1 cellular context compared by ENCODE assay signal in the genomic region with DNA sequence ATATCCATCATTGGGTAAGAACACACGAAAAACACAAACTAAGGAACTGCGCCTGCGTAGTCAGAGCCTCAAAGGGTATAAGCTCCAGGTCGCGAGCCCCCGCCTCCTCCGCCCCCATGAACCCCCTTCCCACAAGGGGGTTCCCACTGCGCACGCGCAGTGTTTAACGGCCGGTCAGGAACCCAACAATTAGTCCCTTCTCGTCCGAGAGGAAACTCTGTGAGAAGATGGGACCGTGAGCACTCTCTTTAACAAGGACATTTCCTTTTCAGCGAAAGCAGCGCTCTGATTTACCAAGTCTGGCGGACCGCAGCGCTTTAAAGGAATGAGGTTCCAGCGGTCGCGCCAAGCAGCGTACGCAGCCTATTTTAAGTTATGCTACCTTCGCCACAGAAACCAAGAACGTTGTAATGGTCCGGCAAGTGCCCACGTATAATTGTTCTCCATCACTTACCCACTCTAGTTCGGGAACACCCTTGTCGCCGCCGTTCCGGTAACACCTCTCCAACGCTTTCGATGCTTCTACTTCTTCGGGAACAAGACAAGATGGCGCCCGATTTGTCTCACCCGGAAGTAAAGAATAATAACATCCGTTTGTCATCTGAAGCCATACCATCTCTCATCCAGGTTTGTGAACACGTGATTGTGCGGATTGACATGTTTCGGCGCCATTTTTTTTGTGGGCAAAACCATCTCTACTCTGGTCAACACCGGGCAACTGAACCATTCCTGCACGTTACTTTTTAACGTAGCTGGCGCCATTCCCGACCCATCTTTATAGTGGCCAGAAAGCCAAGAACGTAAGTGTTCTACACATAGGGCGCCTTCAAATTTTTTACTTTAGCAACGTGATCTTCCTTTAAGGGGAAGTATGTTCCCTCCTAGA.
TF ChIP-seq lines count a peak whose summit lies in the region.

A gene with protein sequence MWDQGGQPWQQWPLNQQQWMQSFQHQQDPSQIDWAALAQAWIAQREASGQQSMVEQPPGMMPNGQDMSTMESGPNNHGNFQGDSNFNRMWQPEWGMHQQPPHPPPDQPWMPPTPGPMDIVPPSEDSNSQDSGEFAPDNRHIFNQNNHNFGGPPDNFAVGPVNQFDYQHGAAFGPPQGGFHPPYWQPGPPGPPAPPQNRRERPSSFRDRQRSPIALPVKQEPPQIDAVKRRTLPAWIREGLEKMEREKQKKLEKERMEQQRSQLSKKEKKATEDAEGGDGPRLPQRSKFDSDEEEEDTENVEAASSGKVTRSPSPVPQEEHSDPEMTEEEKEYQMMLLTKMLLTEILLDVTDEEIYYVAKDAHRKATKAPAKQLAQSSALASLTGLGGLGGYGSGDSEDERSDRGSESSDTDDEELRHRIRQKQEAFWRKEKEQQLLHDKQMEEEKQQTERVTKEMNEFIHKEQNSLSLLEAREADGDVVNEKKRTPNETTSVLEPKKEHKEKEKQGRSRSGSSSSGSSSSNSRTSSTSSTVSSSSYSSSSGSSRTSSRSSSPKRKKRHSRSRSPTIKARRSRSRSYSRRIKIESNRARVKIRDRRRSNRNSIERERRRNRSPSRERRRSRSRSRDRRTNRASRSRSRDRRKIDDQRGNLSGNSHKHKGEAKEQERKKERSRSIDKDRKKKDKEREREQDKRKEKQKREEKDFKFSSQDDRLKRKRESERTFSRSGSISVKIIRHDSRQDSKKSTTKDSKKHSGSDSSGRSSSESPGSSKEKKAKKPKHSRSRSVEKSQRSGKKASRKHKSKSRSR (minus strand): TSS at position 548 of the 886 bp plus-strand sequence. CDS start 10,649 bp downstream, outside the sequence.

TF ChIP-seq in K562, 482 proteins besides CTCF, POLR2A, EP300 and RAD21 (continued from another document and continues in another):
- TF ChIP-seq, protein P1, sequence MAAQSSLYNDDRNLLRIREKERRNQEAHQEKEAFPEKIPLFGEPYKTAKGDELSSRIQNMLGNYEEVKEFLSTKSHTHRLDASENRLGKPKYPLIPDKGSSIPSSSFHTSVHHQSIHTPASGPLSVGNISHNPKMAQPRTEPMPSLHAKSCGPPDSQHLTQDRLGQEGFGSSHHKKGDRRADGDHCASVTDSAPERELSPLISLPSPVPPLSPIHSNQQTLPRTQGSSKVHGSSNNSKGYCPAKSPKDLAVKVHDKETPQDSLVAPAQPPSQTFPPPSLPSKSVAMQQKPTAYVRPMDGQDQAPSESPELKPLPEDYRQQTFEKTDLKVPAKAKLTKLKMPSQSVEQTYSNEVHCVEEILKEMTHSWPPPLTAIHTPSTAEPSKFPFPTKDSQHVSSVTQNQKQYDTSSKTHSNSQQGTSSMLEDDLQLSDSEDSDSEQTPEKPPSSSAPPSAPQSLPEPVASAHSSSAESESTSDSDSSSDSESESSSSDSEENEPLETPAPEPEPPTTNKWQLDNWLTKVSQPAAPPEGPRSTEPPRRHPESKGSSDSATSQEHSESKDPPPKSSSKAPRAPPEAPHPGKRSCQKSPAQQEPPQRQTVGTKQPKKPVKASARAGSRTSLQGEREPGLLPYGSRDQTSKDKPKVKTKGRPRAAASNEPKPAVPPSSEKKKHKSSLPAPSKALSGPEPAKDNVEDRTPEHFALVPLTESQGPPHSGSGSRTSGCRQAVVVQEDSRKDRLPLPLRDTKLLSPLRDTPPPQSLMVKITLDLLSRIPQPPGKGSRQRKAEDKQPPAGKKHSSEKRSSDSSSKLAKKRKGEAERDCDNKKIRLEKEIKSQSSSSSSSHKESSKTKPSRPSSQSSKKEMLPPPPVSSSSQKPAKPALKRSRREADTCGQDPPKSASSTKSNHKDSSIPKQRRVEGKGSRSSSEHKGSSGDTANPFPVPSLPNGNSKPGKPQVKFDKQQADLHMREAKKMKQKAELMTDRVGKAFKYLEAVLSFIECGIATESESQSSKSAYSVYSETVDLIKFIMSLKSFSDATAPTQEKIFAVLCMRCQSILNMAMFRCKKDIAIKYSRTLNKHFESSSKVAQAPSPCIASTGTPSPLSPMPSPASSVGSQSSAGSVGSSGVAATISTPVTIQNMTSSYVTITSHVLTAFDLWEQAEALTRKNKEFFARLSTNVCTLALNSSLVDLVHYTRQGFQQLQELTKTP (IDR thresholded peaks at IDR 0.05; ENCODE audit: low read depth in 1 of 2, partially characterized antibody in 2 of 2) = peak in 1 of 2 experiments; percentile 6
- TF ChIP-seq STAT5A (IDR thresholded peaks at IDR 0.05; ENCODE audit: borderline replicate concordance, low read length) (no peak), MYNN (IDR thresholded peaks at IDR 0.05) (no peak), MYNN (CRISPR knock-in tag; IDR thresholded peaks at IDR 0.05) (no peak), ZNF282 (CRISPR knock-in tag; IDR thresholded peaks at IDR 0.05) (no peak), SP1 (CRISPR knock-in tag; IDR thresholded peaks at IDR 0.05) (peak; percentile 64; the same call in 1 of the 2 replicates), CEBPB (tag; IDR thresholded peaks at IDR 0.05) (no peak), ZNF408 (CRISPR knock-in tag; IDR thresholded peaks at IDR 0.05; ENCODE audit: low read depth) (no peak), ZNF140 (CRISPR knock-in tag; IDR thresholded peaks at IDR 0.05) (no peak), NONO (IDR thresholded peaks at IDR 0.05; ENCODE audit: low read depth in 2 of 2, low read length in 1 of 2) (no peak), SAFB (IDR thresholded peaks at IDR 0.05; ENCODE audit: borderline replicate concordance, low read depth, low read length) (no peak), GTF2A2 (tag; IDR thresholded peaks at IDR 0.05) (no peak), NFIC (IDR thresholded peaks at IDR 0.05) (peak; percentile 60; the same call in 1 of the 2 replicates), ZNF212 (CRISPR knock-in tag; IDR thresholded peaks at IDR 0.05) (no peak), ZNF24 (IDR thresholded peaks at IDR 0.05) (0 out of 2 replicates have a peak, but pooled peaks have one; percentile 27), ZFP36 (IDR thresholded peaks at IDR 0.05; ENCODE audit: low read depth, low read length, partially characterized antibody) (no peak), PHF8 (IDR thresholded peaks at IDR 0.05; ENCODE audit: borderline replicate concordance, low read length) (peak; percentile 77), RFX1 (IDR thresholded peaks at IDR 0.05) (no peak), CBFB (CRISPR knock-in tag; IDR thresholded peaks at IDR 0.05) (no peak), GABPB2 (CRISPR knock-in tag; conservative IDR thresholded peaks at IDR 0.05) (no peak), CXXC5 (CRISPR knock-in tag; IDR thresholded peaks at IDR 0.05) (peak; percentile 85), XRCC4 (IDR thresholded peaks at IDR 0.05; ENCODE audit: extremely low read depth, insufficient read depth, insufficient read length) (no peak), SETDB1 (IDR thresholded peaks at IDR 0.05; ENCODE audit: low read length) (no peak), SIN3A (IDR thresholded peaks at IDR 0.05; ENCODE audit: borderline replicate concordance in 2 of 2, control insufficient read depth in 1 of 2, low read depth in 2 of 2, low read length in 2 of 2) (0 out of 4 replicates have a peak, but pooled peaks of 1 of the 2 experiments have one; percentile 31), RBBP5 (IDR thresholded peaks at IDR 0.05; ENCODE audit: borderline replicate concordance, insufficient read depth, low read length, poor library complexity, severe bottlenecking) (peak; percentile 78), GTF2F1 (IDR thresholded peaks at IDR 0.05; ENCODE audit: low read depth, low read length) (no peak), POLR2B (IDR thresholded peaks at IDR 0.05; ENCODE audit: low read depth, partially characterized antibody) (peak; percentile 90), PHF21A (IDR thresholded peaks at IDR 0.05; ENCODE audit: borderline replicate concordance, low read depth) (no peak), HDAC1 (IDR thresholded peaks at IDR 0.05) (peak in 1 of 2 experiments; percentile 32; a peak in 1 of 4 replicates), CHD4 (IDR thresholded peaks at IDR 0.05; ENCODE audit: insufficient read depth, insufficient replicate concordance, low read depth, low read length, poor library complexity, severe bottlenecking) (no peak), FOXK2 (conservative IDR thresholded peaks at IDR 0.05 in 1 of 2, IDR thresholded peaks at IDR 0.05 in 1 of 2; ENCODE audit: low read depth in 2 of 2) (peak; percentile 95 to 96), ZNF239 (CRISPR knock-in tag; IDR thresholded peaks at IDR 0.05) (no peak), NFATC3 (IDR thresholded peaks at IDR 0.05) (no peak), HIVEP1 (CRISPR knock-in tag; IDR thresholded peaks at IDR 0.05) (no peak)
- TF ChIP-seq, protein P2, sequence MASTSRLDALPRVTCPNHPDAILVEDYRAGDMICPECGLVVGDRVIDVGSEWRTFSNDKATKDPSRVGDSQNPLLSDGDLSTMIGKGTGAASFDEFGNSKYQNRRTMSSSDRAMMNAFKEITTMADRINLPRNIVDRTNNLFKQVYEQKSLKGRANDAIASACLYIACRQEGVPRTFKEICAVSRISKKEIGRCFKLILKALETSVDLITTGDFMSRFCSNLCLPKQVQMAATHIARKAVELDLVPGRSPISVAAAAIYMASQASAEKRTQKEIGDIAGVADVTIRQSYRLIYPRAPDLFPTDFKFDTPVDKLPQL (IDR thresholded peaks at IDR 0.05; ENCODE audit: extremely low read depth, insufficient read length) = no peak
- TF ChIP-seq, protein P3, sequence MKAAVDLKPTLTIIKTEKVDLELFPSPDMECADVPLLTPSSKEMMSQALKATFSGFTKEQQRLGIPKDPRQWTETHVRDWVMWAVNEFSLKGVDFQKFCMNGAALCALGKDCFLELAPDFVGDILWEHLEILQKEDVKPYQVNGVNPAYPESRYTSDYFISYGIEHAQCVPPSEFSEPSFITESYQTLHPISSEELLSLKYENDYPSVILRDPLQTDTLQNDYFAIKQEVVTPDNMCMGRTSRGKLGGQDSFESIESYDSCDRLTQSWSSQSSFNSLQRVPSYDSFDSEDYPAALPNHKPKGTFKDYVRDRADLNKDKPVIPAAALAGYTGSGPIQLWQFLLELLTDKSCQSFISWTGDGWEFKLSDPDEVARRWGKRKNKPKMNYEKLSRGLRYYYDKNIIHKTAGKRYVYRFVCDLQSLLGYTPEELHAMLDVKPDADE (conservative IDR thresholded peaks at IDR 0.05; ENCODE audit: control insufficient read depth, low read depth, low read length) = 0 out of 2 replicates have a peak, but pooled peaks have one; percentile 41
- TF ChIP-seq, protein P4, sequence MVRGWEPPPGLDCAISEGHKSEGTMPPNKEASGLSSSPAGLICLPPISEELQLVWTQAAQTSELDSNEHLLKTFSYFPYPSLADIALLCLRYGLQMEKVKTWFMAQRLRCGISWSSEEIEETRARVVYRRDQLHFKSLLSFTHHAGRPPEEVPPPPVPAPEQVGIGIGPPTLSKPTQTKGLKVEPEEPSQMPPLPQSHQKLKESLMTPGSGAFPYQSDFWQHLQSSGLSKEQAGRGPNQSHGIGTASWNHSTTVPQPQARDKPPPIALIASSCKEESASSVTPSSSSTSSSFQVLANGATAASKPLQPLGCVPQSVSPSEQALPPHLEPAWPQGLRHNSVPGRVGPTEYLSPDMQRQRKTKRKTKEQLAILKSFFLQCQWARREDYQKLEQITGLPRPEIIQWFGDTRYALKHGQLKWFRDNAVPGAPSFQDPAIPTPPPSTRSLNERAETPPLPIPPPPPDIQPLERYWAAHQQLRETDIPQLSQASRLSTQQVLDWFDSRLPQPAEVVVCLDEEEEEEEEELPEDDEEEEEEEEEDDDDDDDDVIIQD (CRISPR knock-in tag; IDR thresholded peaks at IDR 0.05) = no peak
- TF ChIP-seq, protein P5, sequence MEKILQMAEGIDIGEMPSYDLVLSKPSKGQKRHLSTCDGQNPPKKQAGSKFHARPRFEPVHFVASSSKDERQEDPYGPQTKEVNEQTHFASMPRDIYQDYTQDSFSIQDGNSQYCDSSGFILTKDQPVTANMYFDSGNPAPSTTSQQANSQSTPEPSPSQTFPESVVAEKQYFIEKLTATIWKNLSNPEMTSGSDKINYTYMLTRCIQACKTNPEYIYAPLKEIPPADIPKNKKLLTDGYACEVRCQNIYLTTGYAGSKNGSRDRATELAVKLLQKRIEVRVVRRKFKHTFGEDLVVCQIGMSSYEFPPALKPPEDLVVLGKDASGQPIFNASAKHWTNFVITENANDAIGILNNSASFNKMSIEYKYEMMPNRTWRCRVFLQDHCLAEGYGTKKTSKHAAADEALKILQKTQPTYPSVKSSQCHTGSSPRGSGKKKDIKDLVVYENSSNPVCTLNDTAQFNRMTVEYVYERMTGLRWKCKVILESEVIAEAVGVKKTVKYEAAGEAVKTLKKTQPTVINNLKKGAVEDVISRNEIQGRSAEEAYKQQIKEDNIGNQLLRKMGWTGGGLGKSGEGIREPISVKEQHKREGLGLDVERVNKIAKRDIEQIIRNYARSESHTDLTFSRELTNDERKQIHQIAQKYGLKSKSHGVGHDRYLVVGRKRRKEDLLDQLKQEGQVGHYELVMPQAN (IDR thresholded peaks at IDR 0.05; ENCODE audit: borderline replicate concordance) = no peak; the same call in 1 of the 2 replicates
- TF ChIP-seq, protein P6, sequence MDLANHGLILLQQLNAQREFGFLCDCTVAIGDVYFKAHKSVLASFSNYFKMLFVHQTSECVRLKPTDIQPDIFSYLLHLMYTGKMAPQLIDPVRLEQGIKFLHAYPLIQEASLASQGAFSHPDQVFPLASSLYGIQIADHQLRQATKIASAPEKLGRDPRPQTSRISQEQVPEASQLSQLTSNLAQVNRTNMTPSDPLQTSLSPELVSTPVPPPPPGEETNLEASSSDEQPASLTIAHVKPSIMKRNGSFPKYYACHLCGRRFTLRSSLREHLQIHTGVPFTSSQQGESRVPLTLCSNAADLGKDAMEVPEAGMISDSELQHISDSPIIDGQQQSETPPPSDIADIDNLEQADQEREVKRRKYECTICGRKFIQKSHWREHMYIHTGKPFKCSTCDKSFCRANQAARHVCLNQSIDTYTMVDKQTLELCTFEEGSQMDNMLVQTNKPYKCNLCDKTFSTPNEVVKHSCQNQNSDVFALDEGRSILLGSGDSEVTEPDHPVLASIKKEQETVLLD (IDR thresholded peaks at IDR 0.05) = peak; percentile 95
- TF ChIP-seq, protein P7, sequence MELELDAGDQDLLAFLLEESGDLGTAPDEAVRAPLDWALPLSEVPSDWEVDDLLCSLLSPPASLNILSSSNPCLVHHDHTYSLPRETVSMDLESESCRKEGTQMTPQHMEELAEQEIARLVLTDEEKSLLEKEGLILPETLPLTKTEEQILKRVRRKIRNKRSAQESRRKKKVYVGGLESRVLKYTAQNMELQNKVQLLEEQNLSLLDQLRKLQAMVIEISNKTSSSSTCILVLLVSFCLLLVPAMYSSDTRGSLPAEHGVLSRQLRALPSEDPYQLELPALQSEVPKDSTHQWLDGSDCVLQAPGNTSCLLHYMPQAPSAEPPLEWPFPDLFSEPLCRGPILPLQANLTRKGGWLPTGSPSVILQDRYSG (tag; conservative IDR thresholded peaks at IDR 0.05; ENCODE audit: low read depth) = peak; percentile 68
- TF ChIP-seq, protein P8, sequence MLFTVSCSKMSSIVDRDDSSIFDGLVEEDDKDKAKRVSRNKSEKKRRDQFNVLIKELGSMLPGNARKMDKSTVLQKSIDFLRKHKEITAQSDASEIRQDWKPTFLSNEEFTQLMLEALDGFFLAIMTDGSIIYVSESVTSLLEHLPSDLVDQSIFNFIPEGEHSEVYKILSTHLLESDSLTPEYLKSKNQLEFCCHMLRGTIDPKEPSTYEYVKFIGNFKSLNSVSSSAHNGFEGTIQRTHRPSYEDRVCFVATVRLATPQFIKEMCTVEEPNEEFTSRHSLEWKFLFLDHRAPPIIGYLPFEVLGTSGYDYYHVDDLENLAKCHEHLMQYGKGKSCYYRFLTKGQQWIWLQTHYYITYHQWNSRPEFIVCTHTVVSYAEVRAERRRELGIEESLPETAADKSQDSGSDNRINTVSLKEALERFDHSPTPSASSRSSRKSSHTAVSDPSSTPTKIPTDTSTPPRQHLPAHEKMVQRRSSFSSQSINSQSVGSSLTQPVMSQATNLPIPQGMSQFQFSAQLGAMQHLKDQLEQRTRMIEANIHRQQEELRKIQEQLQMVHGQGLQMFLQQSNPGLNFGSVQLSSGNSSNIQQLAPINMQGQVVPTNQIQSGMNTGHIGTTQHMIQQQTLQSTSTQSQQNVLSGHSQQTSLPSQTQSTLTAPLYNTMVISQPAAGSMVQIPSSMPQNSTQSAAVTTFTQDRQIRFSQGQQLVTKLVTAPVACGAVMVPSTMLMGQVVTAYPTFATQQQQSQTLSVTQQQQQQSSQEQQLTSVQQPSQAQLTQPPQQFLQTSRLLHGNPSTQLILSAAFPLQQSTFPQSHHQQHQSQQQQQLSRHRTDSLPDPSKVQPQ (CRISPR knock-in tag; IDR thresholded peaks at IDR 0.05; ENCODE audit: borderline replicate concordance) = no peak
